Comparison of ENCODE assay signal across 9 cellular contexts in genomic region chr4:4260185-4260751, GRCh38. TPM values are rescaled to one million over a fixed set of nuclear protein-coding genes. Genes with fewer than 3 reads are reported as not detected.
DNase-seq lines count a peak whose midpoint lies in the region; ATAC-seq and TF ChIP-seq lines count a peak whose summit lies in the region.
"Had no signal": no experiment of that assay in that cellular context is flagged by ENCODE, and none has a peak within 500 bp of the region (broad histone marks: within the 10 kb centered on the region; RNA-seq: fewer than 3 reads in every experiment).

No MANE protein-coding gene starts in this region.

- H2BK15ac ChIP-seq in neuronal stem cell (ENCODE audit: low read length) = no peak overlapping the region

- no peak overlapping the region for H3K4ac ChIP-seq in neuronal stem cell (ENCODE audit: low read length)

- H3K9ac ChIP-seq in neuronal stem cell (ENCODE audit: low read depth, low read length, poor library complexity) = no peak overlapping the region

- no peaks in the 10 kb centered on the region for H3K79me1 ChIP-seq in neuronal stem cell (ENCODE audit: low read depth, low read length)

- no peak overlapping the region for H2BK5ac ChIP-seq in neuronal stem cell (ENCODE audit: low read length)

- no peak overlapping the region for H4K8ac ChIP-seq in neuronal stem cell (ENCODE audit: low read depth, low read length)

- no peaks in the 10 kb centered on the region for H3K36me3 Mint-ChIP-seq in CD4-positive, alpha-beta T cell (ENCODE audit: low read depth)

- POLR2A ChIA-PET in CD4-positive, alpha-beta T cell (lab: Charles Lee) = interaction anchor here (0.7 to 1.3 kb wide), 6 partner anchors 8 to 87 kb away, joined by 3 to 6 read pairs (median 4); partner anchors contain the start of gene TMEM128

- no peaks in the 10 kb centered on the region for H3K27me3 Mint-ChIP-seq in CD4-positive, alpha-beta T cell

- no peaks in the 10 kb centered on the region for H3K9me3 ChIP-seq in CD4-positive, alpha-beta T cell (ENCODE audit: control insufficient read depth, low read length)
- no peaks in the 10 kb centered on the region for H3K9me3 ChIP-seq in left lung
- peaks cover 0 to 3% of the 10 kb centered on the region in 2 donors for H3K9me3 ChIP-seq in neuronal stem cell (replicated peaks in 1 of 2; ENCODE audit: control insufficient read depth in 2 of 2, insufficient read depth in 1 of 2, low read depth in 1 of 2, low read length in 2 of 2)
- H3K9me3 ChIP-seq: SJCRH30 had no signal

- H3K4me1 Mint-ChIP-seq in CD4-positive, alpha-beta T cell (ENCODE audit: low read depth) = peaks cover 7% of the 10 kb centered on the region

- no peak for DNase-seq in CD4-positive, alpha-beta T cell
- peak; percentile 77 for DNase-seq in NB4 (ENCODE audit: low read depth)
- peak; percentile 62 for DNase-seq in amniotic epithelial cell (ENCODE audit: low read depth)
- no peak for DNase-seq in left lung
- DNase-seq in neuronal stem cell (ENCODE audit: low spot score) = no peak

- H4K91ac ChIP-seq in neuronal stem cell (ENCODE audit: low read depth, low read length, poor library complexity) = no peak overlapping the region

- intact Hi-C loops in CD4-positive, alpha-beta T cell (cut with DNase I, micrococcal nuclease) = loop anchor here (1.0 to 2.0 kb wide), 3 partner anchors 75 to 171 kb away; no protein-coding TSS in a partner anchor
- intact Hi-C loops in left lung (cut with DNase I) = no loop called here

- TF ChIP-seq POLR2A in NB4 (IDR thresholded peaks at IDR 0.05; ENCODE audit: extremely low read depth, insufficient read length) = no peak

- peak; percentile 100 for ATAC-seq in CD4-positive, alpha-beta T cell (ENCODE audit: poor library complexity)
- ATAC-seq in GM19372 (IDR thresholded peaks at IDR 0.05; ENCODE audit: low read depth, unreplicated experiment) (peak; percentile 65), left lung (peak; percentile 84), HG02970 (IDR thresholded peaks at IDR 0.05; ENCODE audit: low FRiP score, unreplicated experiment) (no peak), GM21528 (IDR thresholded peaks at IDR 0.05; ENCODE audit: low FRiP score, unreplicated experiment) (no peak)

- no peak overlapping the region for H2BK120ac ChIP-seq in neuronal stem cell (ENCODE audit: low read depth, low read length)

- WGBS in neuronal stem cell (ENCODE audit: extremely low coverage in 2 of 2, insufficient read length in 2 of 2, insufficient replicate concordance in 1 of 2), 2 donors = no CpG with 5 or more reads among the region's 6 CpGs

- H3K4me2 ChIP-seq in neuronal stem cell (ENCODE audit: insufficient read depth, low read length, poor library complexity, severe bottlenecking) = no peak overlapping the region

- H3K27ac ChIP-seq in CD4-positive, alpha-beta T cell (ENCODE audit: low read depth, low read length) = no peak overlapping the region
- no peak overlapping the region for H3K27ac ChIP-seq in left lung
- no peak overlapping the region for H3K27ac ChIP-seq in neuronal stem cell (replicated peaks; ENCODE audit: low read length)
- H3K27ac ChIP-seq: SJCRH30 had no signal

- no peak overlapping the region for H3K18ac ChIP-seq in neuronal stem cell (ENCODE audit: low read length)

- no peak overlapping the region for H3K4me3 Mint-ChIP-seq in CD4-positive, alpha-beta T cell

- H3K4me3 ChIP-seq in NB4 (ENCODE audit: low read depth, low read length) (no peak overlapping the region), left lung (no peak overlapping the region), neuronal stem cell (ENCODE audit: low read length in 2 of 2) (no peak overlapping the region)
- H3K4me3 ChIP-seq: SJCRH30 had no signal

- H3K14ac ChIP-seq in neuronal stem cell (ENCODE audit: low read length) = no peak overlapping the region

- CTCF ChIA-PET in CD4-positive, alpha-beta T cell (lab: Charles Lee) = interaction anchor here (0.7 to 2.2 kb wide), 20 partner anchors 9 to 170 kb away, joined by 3 to 19 read pairs (median 4); partner anchors contain the start of genes LYAR, TMEM128 and ZBTB49

- no peaks in the 10 kb centered on the region for H3K27me3 ChIP-seq in CD4-positive, alpha-beta T cell (ENCODE audit: control insufficient read depth, insufficient read depth, low read length)
- H3K27me3 ChIP-seq in left lung (no peaks in the 10 kb centered on the region), neuronal stem cell (ENCODE audit: control insufficient read depth in 3 of 3, insufficient read depth in 3 of 3, low read depth in 1 of 3, low read length in 3 of 3) (peaks cover 0 to 5% (median 0%) of the 10 kb centered on the region in 3 experiments)
- H3K27me3 ChIP-seq: SJCRH30 had no signal

- H3K27ac Mint-ChIP-seq in CD4-positive, alpha-beta T cell = no peak overlapping the region

- H3K36me3 ChIP-seq in left lung (no peaks in the 10 kb centered on the region), neuronal stem cell (replicated peaks in 1 of 2; ENCODE audit: control insufficient read depth in 2 of 2, insufficient read depth in 2 of 2, low read length in 2 of 2) (no peaks in the 10 kb centered on the region)
- H3K36me3 ChIP-seq: SJCRH30 had no signal

- H3K23ac ChIP-seq in neuronal stem cell (ENCODE audit: low read depth, low read length, poor library complexity) = no peak overlapping the region

- H2AFZ ChIP-seq in neuronal stem cell (ENCODE audit: low read length) = no peak overlapping the region

- no peak overlapping the region for H2AK5ac ChIP-seq in neuronal stem cell (ENCODE audit: low read depth, low read length)

- peak; percentile 71 for TF ChIP-seq CTCF in CD4-positive, alpha-beta T cell (IDR thresholded peaks at IDR 0.05)
- peak; percentile 68 for TF ChIP-seq CTCF in NB4 (IDR thresholded peaks at IDR 0.05; ENCODE audit: low read depth, low read length)
- peak in 1 of 2 donors; percentile 39 for TF ChIP-seq CTCF in left lung (IDR thresholded peaks at IDR 0.05)

- no peaks in the 10 kb centered on the region for H3K9me3 Mint-ChIP-seq in CD4-positive, alpha-beta T cell

- H2BK12ac ChIP-seq in neuronal stem cell (ENCODE audit: low read length) = no peak overlapping the region

- H3K4me1 ChIP-seq in left lung = no peaks in the 10 kb centered on the region
- H3K4me1 ChIP-seq in neuronal stem cell (ENCODE audit: control insufficient read depth in 2 of 2, insufficient read depth in 1 of 2, low read depth in 1 of 2, low read length in 2 of 2) = peaks cover 0 to 2% of the 10 kb centered on the region in 2 donors

RNA-seq across cellular contexts. Expression of gene TMEM128, which starts 12.2 kb away (rescaled TPM):
- total RNA-seq in CD4-positive, alpha-beta T cell = 1 to 10 TPM; 6.0 to 6.9 TPM
- total RNA-seq in left lung = 10 to 100 TPM; 18.5 to 21.9 TPM
- 28.7 TPM for polyA plus RNA-seq in neuronal stem cell (2013, experiment 1 of 2)
- polyA plus RNA-seq in neuronal stem cell (2013, experiment 2 of 2) = 29.1 TPM

RNA-seq across cellular contexts. Expression of gene LYAR, which starts 29.7 kb away (rescaled TPM):
- 10 to 100 TPM; 13.8 to 13.9 TPM for total RNA-seq in CD4-positive, alpha-beta T cell
- total RNA-seq in left lung = 10 to 100 TPM in 1 of 2 donors, 1 to 10 TPM in 1; 9.7 to 20.4 TPM
- polyA plus RNA-seq in neuronal stem cell (2013, experiment 1 of 2) = 46.0 TPM
- 46.1 TPM for polyA plus RNA-seq in neuronal stem cell (2013, experiment 2 of 2)

RNA-seq across cellular contexts. Expression of gene ZBTB49, which starts 29.8 kb away (rescaled TPM):
- total RNA-seq in CD4-positive, alpha-beta T cell = 1 to 10 TPM; 6.6 to 8.8 TPM
- total RNA-seq in left lung = 1 to 10 TPM; 4.8 to 5.3 TPM
- polyA plus RNA-seq in neuronal stem cell (2013, experiment 1 of 2) = 4.5 TPM
- 4.1 TPM for polyA plus RNA-seq in neuronal stem cell (2013, experiment 2 of 2)

RNA-seq across cellular contexts. Expression of gene OTOP1, which starts 33.5 kb away (rescaled TPM):
- not detected for total RNA-seq in CD4-positive, alpha-beta T cell
- not detected for total RNA-seq in left lung
- polyA plus RNA-seq in neuronal stem cell (2013, experiment 1 of 2) = 0.03 TPM
- not detected for polyA plus RNA-seq in neuronal stem cell (2013, experiment 2 of 2)
- total RNA-seq: SJCRH30 had no signal

Comparison
In these comparisons a context has a peak if more than half of its experiments do, and no peak if none do; other contexts are left out.
1. ATAC-seq: peak in CD4-positive, alpha-beta T cell (single experiment), GM19372 (single experiment) and left lung (single experiment); none in HG02970 (single experiment) and GM21528 (single experiment).
2. DNase-seq: peak in NB4 (single experiment) and amniotic epithelial cell (single experiment); none in CD4-positive, alpha-beta T cell (0 of 10), left lung (0 of 2) and neuronal stem cell (single experiment).
3. intact Hi-C loops: an anchor here in CD4-positive, alpha-beta T cell (1.0 to 2.0 kb wide); none called in left lung.